7 cellular contexts compared by ENCODE assay signal in genomic region chr1:21149430-21149861, GRCh38. TPM values are rescaled to one million over a fixed set of nuclear protein-coding genes. Genes with fewer than 3 reads are reported as not detected.
DNase-seq lines count a peak whose midpoint lies in the region; ATAC-seq and TF ChIP-seq lines count a peak whose summit lies in the region.

No MANE protein-coding gene starts in this region.

- intact Hi-C loops in MCF 10A (cut with micrococcal nuclease): no loop called here

- ATAC-seq in HG03354 (IDR thresholded peaks at IDR 0.05; ENCODE audit: poor library complexity, severe bottlenecking, unreplicated experiment) (no peak), HG03108 (IDR thresholded peaks at IDR 0.05; ENCODE audit: unreplicated experiment) (no peak)

- DNase-seq in LNCaP clone FGC (ENCODE audit: low read depth) (peak; percentile 75), MCF 10A (ENCODE audit: unreplicated experiment) (no peak), islet precursor cell (peak; percentile 55), ecto neural progenitor cell (ENCODE audit: low spot score) (no peak)

- CTCF ChIA-PET in MCF 10A (lab: Yijun Ruan, JAX): interaction anchor here (0.7 kb wide), 1 partner anchor 158 kb away, joined by 4 read pairs; no protein-coding TSS in a partner anchor

- H3K27ac Mint-ChIP-seq in MCF 10A (ENCODE audit: low read depth, unreplicated experiment): peak overlapping the region; percentile 80

- TF ChIP-seq CTCF in LNCaP clone FGC (IDR thresholded peaks at IDR 0.05; ENCODE audit: control insufficient read depth, extremely low read depth, insufficient read depth) (no peak), MCF 10A (IDR thresholded peaks at IDR 0.05; ENCODE audit: unreplicated experiment) (no peak)

- H3K9me3 Mint-ChIP-seq in MCF 10A (ENCODE audit: unreplicated experiment): no peaks in the 10 kb centered on the region

- peak overlapping the region; percentile 56 for H3K4me3 Mint-ChIP-seq in MCF 10A (ENCODE audit: unreplicated experiment)

- H3K4me1 Mint-ChIP-seq in MCF 10A (ENCODE audit: insufficient read depth, unreplicated experiment): peaks cover 11% of the 10 kb centered on the region

- POLR2A ChIA-PET in MCF 10A (lab: Yijun Ruan, JAX): interaction anchor here (0.8 to 2.4 kb wide), 9 partner anchors 12 to 59 kb away, joined by 3 to 23 read pairs (median 5); no protein-coding TSS in a partner anchor

- no peaks in the 10 kb centered on the region for H3K27me3 Mint-ChIP-seq in MCF 10A (ENCODE audit: insufficient read depth, unreplicated experiment)

- peaks cover 29% of the 10 kb centered on the region for H3K36me3 Mint-ChIP-seq in MCF 10A (ENCODE audit: insufficient read depth, unreplicated experiment)

- H3K4me3 ChIP-seq in LNCaP clone FGC (ENCODE audit: low read depth, low read length): no peak overlapping the region

- peak overlapping the region; percentile 92 for H3K27ac ChIP-seq in temporal lobe (ENCODE audit: low read depth, low read length)

- BruUV-seq in MCF 10A (replicated peaks; lab: Mats Ljungman, UMichigan): no TSS peak

RNA-seq across cellular contexts. Expression of gene EIF4G3, which starts 27.3 kb away (rescaled TPM):
- total RNA-seq in MCF 10A (2022) (87.6 and 99.0 TPM in 2 replicates), temporal lobe (54.6 TPM)

Comparison
In these comparisons a context has a peak if more than half of its experiments do, and no peak if none do; other contexts are left out.
1. DNase-seq: peak in LNCaP clone FGC (single experiment) and islet precursor cell (single experiment); none in MCF 10A (single experiment) and ecto neural progenitor cell (single experiment).